Comparison of ENCODE assay signal across 10 cellular contexts in the genomic region with DNA sequence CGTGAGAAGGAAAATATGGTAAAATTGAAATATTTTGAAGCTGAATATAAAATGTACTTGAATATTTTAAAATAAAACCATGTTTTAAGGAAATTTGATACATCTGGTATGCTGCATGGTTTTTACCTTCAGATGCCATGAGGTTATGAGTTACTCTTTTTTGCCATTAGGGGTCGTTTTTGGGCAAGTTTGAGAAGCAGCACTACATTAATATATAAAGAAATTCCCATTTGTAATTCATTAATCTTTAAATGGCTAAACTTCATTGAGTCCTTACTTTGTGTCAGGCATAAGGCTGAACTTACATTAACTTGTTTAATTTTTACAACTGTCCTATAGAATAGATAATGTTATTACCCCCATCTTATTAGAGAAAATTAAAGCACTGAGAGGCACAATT.
A peak's percentile ranks its signal among the peaks of the same experiment; 100 is the strongest.
DNase-seq lines count a peak whose midpoint lies in the region; TF ChIP-seq lines count a peak whose summit lies in the region.
"Had no signal": no experiment of that assay in that cellular context is flagged by ENCODE, and none has a peak within 500 bp of the region (broad histone marks: within the 10 kb centered on the region; RNA-seq: fewer than 3 reads in every experiment).

No MANE protein-coding gene starts in this region.

- DNase-seq in DMS53 treated with DMSO at 0.1 percent for 48 hours (lab: John Stamatoyannopoulos, UW; ENCODE audit: unreplicated experiment) (peak; percentile 8), HT1080 (ENCODE audit: low read depth) (peak; percentile 7), adipocyte (ENCODE audit: low read depth) (peak; percentile 57), activated gamma-delta T cell treated with Interleukin-2 at 50 U/mL for 16 hours (no peak), stomach (no peak), CD1c-positive myeloid dendritic cell (ENCODE audit: extremely low spot score) (no peak), Caco-2 (no peak)
- DNase-seq: activated naive CD8-positive, alpha-beta T cell treated with anti-CD3 and anti-CD28 coated beads, Interleukin-2, amount 10 ng/mL, durations not matched to agents 7 days and 5 days had no signal

- intact Hi-C loops in stomach (cut with DNase I; ENCODE audit: low total_unique reads) (no loop called here), Caco-2 (cut with micrococcal nuclease; ENCODE audit: unreplicated experiment) (no loop called here)

- H3K27ac Mint-ChIP-seq in Caco-2 (ENCODE audit: unreplicated experiment): no peak overlapping the region
- H3K27ac Mint-ChIP-seq: activated naive CD8-positive, alpha-beta T cell treated with anti-CD3 and anti-CD28 coated beads, Interleukin-2, amount 10 ng/mL, durations not matched to agents 7 days and 5 days had no signal

- 51% methylated on average over 2 of the region's 2 CpGs for WGBS in liver
- WGBS in stomach, 5 donors: 35 to 45% (median 42%) methylated on average over 2 of the region's 2 CpGs

- H3K9ac ChIP-seq in adipocyte (ENCODE audit: low read length) (no peak overlapping the region), liver (ENCODE audit: low read depth in 1 of 2, low read length in 2 of 2) (no peak overlapping the region)

- peaks cover 6% of the 10 kb centered on the region for H3K4me1 Mint-ChIP-seq in Caco-2 (ENCODE audit: low read depth, unreplicated experiment)

- H3K9me3 ChIP-seq in adipocyte (ENCODE audit: control insufficient read depth, low read length): no peaks in the 10 kb centered on the region
- H3K9me3 ChIP-seq in liver (ENCODE audit: control insufficient read depth in 4 of 4, low read length in 3 of 4): no peaks in the 10 kb centered on the region
- no peaks in the 10 kb centered on the region for H3K9me3 ChIP-seq in stomach
- no peaks in the 10 kb centered on the region for H3K9me3 ChIP-seq in Caco-2
- H3K9me3 ChIP-seq: SJSA1 had no signal

- H3K9me3 Mint-ChIP-seq in Caco-2 (ENCODE audit: unreplicated experiment): no peaks in the 10 kb centered on the region
- H3K9me3 Mint-ChIP-seq: activated naive CD8-positive, alpha-beta T cell treated with anti-CD3 and anti-CD28 coated beads, Interleukin-2, amount 10 ng/mL, durations not matched to agents 7 days and 5 days had no signal

- TF ChIP-seq RAD21 in liver (IDR thresholded peaks at IDR 0.05): peak; percentile 57 to 62

- TF ChIP-seq EP300 in stomach (IDR thresholded peaks at IDR 0.05): no peak

- TF ChIP-seq POLR2A in stomach (IDR thresholded peaks at IDR 0.05): no peak

- H3K36me3 Mint-ChIP-seq in Caco-2 (ENCODE audit: insufficient read depth, unreplicated experiment): no peaks in the 10 kb centered on the region

- peak; percentile 7 for TF ChIP-seq CTCF in liver (IDR thresholded peaks at IDR 0.05; ENCODE audit: low read depth, low read length, missing input control)
- peak in 2 of 7 experiments; percentile 16 to 18 for TF ChIP-seq CTCF in stomach (IDR thresholded peaks at IDR 0.05)
- TF ChIP-seq CTCF in Caco-2 (IDR thresholded peaks at IDR 0.05; ENCODE audit: insufficient read depth in 1 of 2, low read depth in 1 of 2, low read length in 1 of 2, severe bottlenecking in 1 of 2, unreplicated experiment in 1 of 2): peak in 1 of 2 experiments; percentile 36

- no peak overlapping the region for H3K27ac ChIP-seq in liver (ENCODE audit: low read depth in 1 of 2, low read length in 2 of 2)
- H3K27ac ChIP-seq in stomach: no peak overlapping the region
- H3K27ac ChIP-seq: SJSA1 had no signal

- H3K27me3 ChIP-seq in adipocyte (replicated peaks; ENCODE audit: control insufficient read depth, insufficient read depth, low read length): no peaks in the 10 kb centered on the region
- H3K27me3 ChIP-seq in liver (ENCODE audit: control insufficient read depth in 4 of 4, insufficient read depth in 4 of 4, low read length in 3 of 4): no peaks in the 10 kb centered on the region
- no peaks in the 10 kb centered on the region for H3K27me3 ChIP-seq in stomach
- H3K27me3 ChIP-seq in Caco-2 (replicated peaks; ENCODE audit: control insufficient read depth, insufficient read depth, low read length): no peaks in the 10 kb centered on the region
- H3K27me3 ChIP-seq: SJSA1 had no signal

- H3K27me3 Mint-ChIP-seq in Caco-2 (ENCODE audit: insufficient read depth, unreplicated experiment): no peaks in the 10 kb centered on the region
- H3K27me3 Mint-ChIP-seq: activated naive CD8-positive, alpha-beta T cell treated with anti-CD3 and anti-CD28 coated beads, Interleukin-2, amount 10 ng/mL, durations not matched to agents 7 days and 5 days had no signal

- BruUV-seq in Caco-2 (replicated peaks; lab: Mats Ljungman, UMichigan): no TSS peak

- H3K4me3 ChIP-seq in adipocyte (ENCODE audit: low read length) (no peak overlapping the region), liver (ENCODE audit: low read depth in 1 of 3, low read length in 3 of 3) (no peak overlapping the region), stomach (no peak overlapping the region), Caco-2 (ENCODE audit: low read depth, low read length) (no peak overlapping the region)
- H3K4me3 ChIP-seq: SJSA1 had no signal

- POLR2A ChIA-PET in Caco-2 (lab: Charles Lee): no interaction called here

- H3K36me3 ChIP-seq in adipocyte (ENCODE audit: control insufficient read depth, insufficient read depth, low read length, severe bottlenecking) (peaks cover 3% of the 10 kb centered on the region), liver (ENCODE audit: control insufficient read depth in 4 of 4, insufficient read depth in 3 of 4, low read depth in 1 of 4, low read length in 3 of 4) (no peaks in the 10 kb centered on the region), stomach (peaks cover 0 to 5% (median 0%) of the 10 kb centered on the region in 4 donors), Caco-2 (ENCODE audit: control insufficient read depth, insufficient read depth, low read length) (no peaks in the 10 kb centered on the region)
- H3K36me3 ChIP-seq: SJSA1 had no signal

- CTCF ChIA-PET in Caco-2 (lab: Charles Lee): interaction anchor here (1.1 kb wide), 2 partner anchors 50 to 81 kb away, joined by 3 to 5 read pairs; no protein-coding TSS in a partner anchor

- H3K4me1 ChIP-seq in adipocyte (ENCODE audit: control insufficient read depth, insufficient read depth, low read length) (peaks cover 7% of the 10 kb centered on the region), liver (ENCODE audit: control insufficient read depth in 4 of 4, insufficient read depth in 4 of 4, low read length in 3 of 4) (peaks cover 5 to 21% (median 6%) of the 10 kb centered on the region in 4 donors), stomach (peaks cover 0 to 17% (median 4%) of the 10 kb centered on the region in 4 donors), Caco-2 (peaks cover 8% of the 10 kb centered on the region; the same call in 1 of the 2 replicates)
- H3K4me1 ChIP-seq: SJSA1 had no signal

- H3K4me3 Mint-ChIP-seq in Caco-2 (ENCODE audit: unreplicated experiment): no peak overlapping the region
- H3K4me3 Mint-ChIP-seq: activated naive CD8-positive, alpha-beta T cell treated with anti-CD3 and anti-CD28 coated beads, Interleukin-2, amount 10 ng/mL, durations not matched to agents 7 days and 5 days had no signal

TF ChIP-seq in liver, 16 proteins besides CTCF, POLR2A, EP300 and RAD21:
- TF ChIP-seq, protein P1, sequence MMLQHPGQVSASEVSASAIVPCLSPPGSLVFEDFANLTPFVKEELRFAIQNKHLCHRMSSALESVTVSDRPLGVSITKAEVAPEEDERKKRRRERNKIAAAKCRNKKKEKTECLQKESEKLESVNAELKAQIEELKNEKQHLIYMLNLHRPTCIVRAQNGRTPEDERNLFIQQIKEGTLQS (IDR thresholded peaks at IDR 0.05): no peak
- TF ChIP-seq NR2F2 (IDR thresholded peaks at IDR 0.05) (no peak), TAF1 (conservative IDR thresholded peaks at IDR 0.05) (no peak), FOXA1 (IDR thresholded peaks at IDR 0.05) (no peak), HNF4A (conservative IDR thresholded peaks at IDR 0.05) (no peak), GABPA (IDR thresholded peaks at IDR 0.05 in 1 of 2, conservative IDR thresholded peaks at IDR 0.05 in 1 of 2) (no peak)
- TF ChIP-seq, protein P2, sequence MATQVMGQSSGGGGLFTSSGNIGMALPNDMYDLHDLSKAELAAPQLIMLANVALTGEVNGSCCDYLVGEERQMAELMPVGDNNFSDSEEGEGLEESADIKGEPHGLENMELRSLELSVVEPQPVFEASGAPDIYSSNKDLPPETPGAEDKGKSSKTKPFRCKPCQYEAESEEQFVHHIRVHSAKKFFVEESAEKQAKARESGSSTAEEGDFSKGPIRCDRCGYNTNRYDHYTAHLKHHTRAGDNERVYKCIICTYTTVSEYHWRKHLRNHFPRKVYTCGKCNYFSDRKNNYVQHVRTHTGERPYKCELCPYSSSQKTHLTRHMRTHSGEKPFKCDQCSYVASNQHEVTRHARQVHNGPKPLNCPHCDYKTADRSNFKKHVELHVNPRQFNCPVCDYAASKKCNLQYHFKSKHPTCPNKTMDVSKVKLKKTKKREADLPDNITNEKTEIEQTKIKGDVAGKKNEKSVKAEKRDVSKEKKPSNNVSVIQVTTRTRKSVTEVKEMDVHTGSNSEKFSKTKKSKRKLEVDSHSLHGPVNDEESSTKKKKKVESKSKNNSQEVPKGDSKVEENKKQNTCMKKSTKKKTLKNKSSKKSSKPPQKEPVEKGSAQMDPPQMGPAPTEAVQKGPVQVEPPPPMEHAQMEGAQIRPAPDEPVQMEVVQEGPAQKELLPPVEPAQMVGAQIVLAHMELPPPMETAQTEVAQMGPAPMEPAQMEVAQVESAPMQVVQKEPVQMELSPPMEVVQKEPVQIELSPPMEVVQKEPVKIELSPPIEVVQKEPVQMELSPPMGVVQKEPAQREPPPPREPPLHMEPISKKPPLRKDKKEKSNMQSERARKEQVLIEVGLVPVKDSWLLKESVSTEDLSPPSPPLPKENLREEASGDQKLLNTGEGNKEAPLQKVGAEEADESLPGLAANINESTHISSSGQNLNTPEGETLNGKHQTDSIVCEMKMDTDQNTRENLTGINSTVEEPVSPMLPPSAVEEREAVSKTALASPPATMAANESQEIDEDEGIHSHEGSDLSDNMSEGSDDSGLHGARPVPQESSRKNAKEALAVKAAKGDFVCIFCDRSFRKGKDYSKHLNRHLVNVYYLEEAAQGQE (IDR thresholded peaks at IDR 0.05): no peak

Comparison
In these comparisons a context has a peak if more than half of its experiments do, and no peak if none do; other contexts are left out.
1. DNase-seq: peak in DMS53 treated with DMSO at 0.1 percent for 48 hours (single experiment), HT1080 (single experiment) and adipocyte (single experiment); none in activated gamma-delta T cell treated with Interleukin-2 at 50 U/mL for 16 hours (single experiment), stomach (single experiment), CD1c-positive myeloid dendritic cell (single experiment) and Caco-2 (0 of 2).